In the genomic region with DNA sequence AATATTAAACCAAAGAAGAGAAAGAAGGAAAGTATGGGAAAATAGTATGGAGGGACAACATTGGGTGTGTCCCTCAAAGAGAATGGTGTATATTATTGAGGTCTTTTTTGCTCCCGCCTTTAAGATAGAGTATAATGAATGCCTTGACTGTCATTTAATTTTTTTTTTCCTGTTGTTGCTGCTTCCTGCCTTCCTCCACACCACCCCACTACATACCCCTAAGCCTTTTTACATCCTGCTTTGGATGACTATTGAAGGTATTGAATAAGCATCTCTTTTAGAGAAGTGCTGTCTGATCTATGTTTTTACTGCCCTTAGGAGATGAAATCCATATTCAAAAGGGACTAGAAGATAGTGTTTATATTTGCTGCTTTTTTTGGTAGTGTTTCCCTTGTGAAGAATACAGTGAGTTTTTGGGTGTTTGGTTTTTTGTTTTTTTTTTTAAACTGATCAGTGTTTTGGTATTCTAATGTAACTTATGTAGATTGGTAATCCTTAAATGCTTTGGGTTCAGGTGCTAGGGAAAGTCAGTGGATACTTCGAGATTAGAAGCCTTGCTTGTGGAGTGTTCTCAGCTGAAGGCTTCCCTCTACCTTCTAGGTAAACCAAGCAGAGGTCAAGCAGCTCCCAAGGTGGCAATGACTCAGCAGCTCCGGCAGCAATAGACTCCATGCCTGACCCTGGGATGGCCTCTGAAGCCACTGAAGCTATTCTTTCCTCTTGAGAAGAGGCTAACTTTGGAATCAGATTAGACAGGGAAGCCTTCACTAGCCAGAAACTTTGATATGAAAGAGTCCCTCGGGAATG, we compare ENCODE assay signal across 11 cellular contexts. TPM values are rescaled to one million over a fixed set of nuclear protein-coding genes. Genes with fewer than 3 reads are reported as not detected.
DNase-seq lines count a peak whose midpoint lies in the region; ATAC-seq and TF ChIP-seq lines count a peak whose summit lies in the region.
"Had no signal": no experiment of that assay in that cellular context is flagged by ENCODE, and none has a peak within 500 bp of the region (broad histone marks: within the 10 kb centered on the region; RNA-seq: fewer than 3 reads in every experiment).

No MANE protein-coding gene starts in this region.

- 25% methylated on average over 4 of the region's 4 CpGs for WGBS in urinary bladder

- peaks cover 8% of the 10 kb centered on the region for H3K4me1 Mint-ChIP-seq in brain
- H3K4me1 Mint-ChIP-seq in activated CD4-positive, alpha-beta memory T cell treated with anti-CD3 and anti-CD28 coated beads, Interleukin-2, amount 10 ng/mL, durations not matched to agents 7 days and 5 days, result peaks cover 4% of the 10 kb centered on the region

- H3K36me3 Mint-ChIP-seq in brain, result peaks cover 5% of the 10 kb centered on the region
- no peaks in the 10 kb centered on the region for H3K36me3 Mint-ChIP-seq in activated CD4-positive, alpha-beta memory T cell treated with anti-CD3 and anti-CD28 coated beads, Interleukin-2, amount 10 ng/mL, durations not matched to agents 7 days and 5 days (ENCODE audit: low read depth)
- H3K36me3 Mint-ChIP-seq: IgD-negative memory B cell had no signal

- no peak overlapping the region for H3K4me3 Mint-ChIP-seq in brain
- no peak overlapping the region for H3K4me3 Mint-ChIP-seq in activated CD4-positive, alpha-beta memory T cell treated with anti-CD3 and anti-CD28 coated beads, Interleukin-2, amount 10 ng/mL, durations not matched to agents 7 days and 5 days

- no peaks in the 10 kb centered on the region for H3K9me3 ChIP-seq in effector memory CD4-positive, alpha-beta T cell (ENCODE audit: control insufficient read depth, low read length)

- peak overlapping the region; percentile 12 for H3K4me3 ChIP-seq in urinary bladder (ENCODE audit: low read depth, low read length)
- no peak overlapping the region for H3K4me3 ChIP-seq in effector memory CD4-positive, alpha-beta T cell (ENCODE audit: insufficient read depth, low read depth, low read length, poor library complexity, severe bottlenecking)

- peak overlapping the region in 4 of 5 experiments; percentile 17 to 93 (median 80) for H3K27ac Mint-ChIP-seq in brain
- H3K27ac Mint-ChIP-seq in activated CD4-positive, alpha-beta memory T cell treated with anti-CD3 and anti-CD28 coated beads, Interleukin-2, amount 10 ng/mL, durations not matched to agents 7 days and 5 days, result no peak overlapping the region

- POLR2A ChIA-PET in activated CD4-positive, alpha-beta memory T cell treated with anti-CD3 and anti-CD28 coated beads, Interleukin-2, amount 10 ng/mL, durations not matched to agents 7 days and 5 days (lab: Charles Lee), result no interaction called here

- peak; percentile 45 for DNase-seq in NCI-H82 (lab: John Stamatoyannopoulos, UW)
- DNase-seq in NCI-H82 treated with DMSO at 0.1 percent for 48 hours (lab: John Stamatoyannopoulos, UW; ENCODE audit: unreplicated experiment), result no peak
- peak; percentile 52 for DNase-seq in iPS-NIHi7 (ENCODE audit: extremely low spot score)
- no peak for DNase-seq in effector memory CD4-positive, alpha-beta T cell
- no peak for DNase-seq in activated CD4-positive, alpha-beta memory T cell treated with anti-CD3 and anti-CD28 coated beads, Interleukin-2, amount 10 ng/mL, durations not matched to agents 7 days and 5 days
- DNase-seq: anterior cingulate cortex had no signal

- peaks cover 2% of the 10 kb centered on the region for H3K36me3 ChIP-seq in urinary bladder (ENCODE audit: insufficient read depth)
- H3K36me3 ChIP-seq in effector memory CD4-positive, alpha-beta T cell (ENCODE audit: control insufficient read depth, insufficient read depth, low read length), result no peaks in the 10 kb centered on the region

- H3K27me3 ChIP-seq in effector memory CD4-positive, alpha-beta T cell (replicated peaks; ENCODE audit: control insufficient read depth, insufficient read depth, low read length, poor library complexity, severe bottlenecking), result peaks cover 33% of the 10 kb centered on the region

- no peak for TF ChIP-seq CTCF in brain (conservative IDR thresholded peaks at IDR 0.05)

- ATAC-seq in HG03432 (IDR thresholded peaks at IDR 0.05; ENCODE audit: unreplicated experiment), result no peak

- peaks cover 3% of the 10 kb centered on the region for H3K4me1 ChIP-seq in urinary bladder (ENCODE audit: insufficient read depth)
- peaks cover 13% of the 10 kb centered on the region for H3K4me1 ChIP-seq in effector memory CD4-positive, alpha-beta T cell (ENCODE audit: control insufficient read depth, insufficient read depth, low read length, poor library complexity, severe bottlenecking)

- peak overlapping the region; percentile 44 for H3K27ac ChIP-seq in urinary bladder (ENCODE audit: low read depth)
- no peak overlapping the region for H3K27ac ChIP-seq in effector memory CD4-positive, alpha-beta T cell (ENCODE audit: insufficient read depth, low read length, poor library complexity, severe bottlenecking)

- H3K9me3 Mint-ChIP-seq in brain, result no peaks in the 10 kb centered on the region
- no peaks in the 10 kb centered on the region for H3K9me3 Mint-ChIP-seq in activated CD4-positive, alpha-beta memory T cell treated with anti-CD3 and anti-CD28 coated beads, Interleukin-2, amount 10 ng/mL, durations not matched to agents 7 days and 5 days

- H3K27me3 Mint-ChIP-seq in brain, result peaks cover 8% of the 10 kb centered on the region
- peaks cover 34% of the 10 kb centered on the region for H3K27me3 Mint-ChIP-seq in activated CD4-positive, alpha-beta memory T cell treated with anti-CD3 and anti-CD28 coated beads, Interleukin-2, amount 10 ng/mL, durations not matched to agents 7 days and 5 days

- CTCF ChIA-PET in activated CD4-positive, alpha-beta memory T cell treated with anti-CD3 and anti-CD28 coated beads, Interleukin-2, amount 10 ng/mL, durations not matched to agents 7 days and 5 days (lab: Charles Lee), result no interaction called here

RNA-seq across cellular contexts. Expression of gene FZD7, which starts 5.0 kb away (rescaled TPM):
- polyA plus RNA-seq in brain (ENCODE audit: insufficient read depth, low read depth, low replicate concordance) (5.3 TPM), urinary bladder (92.2 TPM)
- 69.5 TPM for total RNA-seq in urinary bladder
- total RNA-seq in activated CD4-positive, alpha-beta memory T cell treated with anti-CD3 and anti-CD28 coated beads, Interleukin-2, amount 10 ng/mL, durations not matched to agents 7 days and 5 days, result under 1 TPM; 0.60 to 0.63 TPM

RNA-seq across cellular contexts. Expression of gene KIAA2012, which starts 34.4 kb away (rescaled TPM):
- 0.42 TPM for polyA plus RNA-seq in brain (ENCODE audit: insufficient read depth, low read depth, low replicate concordance)
- total RNA-seq in urinary bladder, result 0.16 TPM
- polyA plus RNA-seq in urinary bladder, result 0.05 TPM
- total RNA-seq in activated CD4-positive, alpha-beta memory T cell treated with anti-CD3 and anti-CD28 coated beads, Interleukin-2, amount 10 ng/mL, durations not matched to agents 7 days and 5 days, result not detected
- total RNA-seq: T-helper 2 cell treated with Interferon-gamma antibody and Interleukin-4, amounts not matched to agents 100 ng/mL and 5 ng/mL, for 36 hours had no signal
- polyA plus RNA-seq: IgD-negative memory B cell had no signal

Comparison
In these comparisons a context has a peak if more than half of its experiments do, and no peak if none do; other contexts are left out.
1. DNase-seq: peak in NCI-H82 (single experiment) and iPS-NIHi7 (single experiment); none in NCI-H82 treated with DMSO at 0.1 percent for 48 hours (single experiment), effector memory CD4-positive, alpha-beta T cell (0 of 3) and activated CD4-positive, alpha-beta memory T cell treated with anti-CD3 and anti-CD28 coated beads, Interleukin-2, amount 10 ng/mL, durations not matched to agents 7 days and 5 days (single experiment).
2. RNA of gene FZD7, which starts 5.0 kb away (total RNA-seq): 69.5 TPM in urinary bladder (single experiment); 0.60 to 0.63 TPM in activated CD4-positive, alpha-beta memory T cell treated with anti-CD3 and anti-CD28 coated beads, Interleukin-2, amount 10 ng/mL, durations not matched to agents 7 days and 5 days; every median in the first group is over 10 times any median in the second.